In genomic region chr2:238657132-238658053, GRCh38 we compare ENCODE assay signal across 28 cellular contexts.
A peak's percentile ranks its signal among the peaks of the same experiment; 100 is the strongest.
DNase-seq lines count a peak whose midpoint lies in the region; ATAC-seq and TF ChIP-seq lines count a peak whose summit lies in the region.
"Had no signal": no experiment of that assay in that cellular context is flagged by ENCODE, and none has a peak within 500 bp of the region (broad histone marks: within the 10 kb centered on the region; RNA-seq: fewer than 3 reads in every experiment).

No MANE protein-coding gene starts in this region.

- in situ Hi-C loops in Panc1 (cut with HindIII; ENCODE audit: low pct_unique_long_range_greater_than_20kb, low sequenced_read_pairs) = no loop called here

- H3K27me3 ChIP-seq in Panc1 (ENCODE audit: control insufficient read depth, insufficient read depth, low read length) (no peaks in the 10 kb centered on the region), skeletal muscle tissue (ENCODE audit: control insufficient read depth in 3 of 3, insufficient read depth in 3 of 3, low read length in 3 of 3) (no peaks in the 10 kb centered on the region)
- no peaks in the 10 kb centered on the region for H3K27me3 ChIP-seq in CD8-positive, alpha-beta T cell (ENCODE audit: insufficient read depth, low read length)
- H3K27me3 ChIP-seq: adrenal gland; BLaER1 treated with 17β-estradiol and CSF1 and Interleukin-3, amounts not matched to agents 10 nM and 100 nM; gastroesophageal sphincter had no signal

- no peak for TF ChIP-seq CTCF in Panc1 (IDR thresholded peaks at IDR 0.05)
- no peak for TF ChIP-seq CTCF in CD8-positive, alpha-beta T cell (IDR thresholded peaks at IDR 0.05)

- peaks cover 6% of the 10 kb centered on the region for H3K27me3 Mint-ChIP-seq in activated CD4-positive, alpha-beta T cell treated with anti-CD3 and anti-CD28 coated beads, Interleukin-2, amount 10 ng/mL, durations not matched to agents 24 days and 14 days
- H3K27me3 Mint-ChIP-seq in CD8-positive, alpha-beta T cell (ENCODE audit: low read depth) = peaks cover 7% of the 10 kb centered on the region

- H3K4me3 ChIP-seq in Panc1 (ENCODE audit: low read depth in 2 of 2, low read length in 2 of 2) (no peak overlapping the region), skeletal muscle tissue (ENCODE audit: low read length in 3 of 3) (peak overlapping the region in 2 of 3 donors; percentile 9 to 22)
- no peak overlapping the region for H3K4me3 ChIP-seq in CD8-positive, alpha-beta T cell (ENCODE audit: low read depth, low read length)
- H3K4me3 ChIP-seq: adrenal gland; BLaER1 treated with 17β-estradiol and CSF1 and Interleukin-3, amounts not matched to agents 10 nM and 100 nM; gastroesophageal sphincter; GM12878; spleen had no signal

- no peak overlapping the region for H3K27ac Mint-ChIP-seq in activated CD4-positive, alpha-beta T cell treated with anti-CD3 and anti-CD28 coated beads, Interleukin-2, amount 10 ng/mL, durations not matched to agents 24 days and 14 days
- no peak overlapping the region for H3K27ac Mint-ChIP-seq in CD8-positive, alpha-beta T cell
- H3K27ac Mint-ChIP-seq: dendritic cell treated with granulocyte-macrophage colony-stimulating factor and Interleukin-4, amounts not matched to agents 40 ng/mL and 50 ng/mL, for 4 days; progenitor cell of endocrine pancreas had no signal

- H3K9ac ChIP-seq in skeletal muscle tissue (ENCODE audit: low read depth in 1 of 3, low read length in 3 of 3) = peak overlapping the region in 1 of 3 donors; percentile 8
- H3K9ac ChIP-seq: BLaER1 treated with 17β-estradiol and CSF1 and Interleukin-3, amounts not matched to agents 10 nM and 100 nM had no signal

- DNase-seq in activated CD4-positive, alpha-beta T cell treated with anti-CD3 and anti-CD28 coated beads, Interleukin-2, amount 10 ng/mL, durations not matched to agents 24 days and 14 days = peak; percentile 23
- DNase-seq in activated CD4-positive, alpha-beta T cell treated with anti-CD3 and anti-CD28 coated beads, Interleukin-2, amount 50 U/mL, for 4 hours = no peak
- DNase-seq in Panc1 (ENCODE audit: low read depth, low spot score) (no peak), iPS-NIHi11 (ENCODE audit: low spot score) (peak; percentile 53), T-helper 9 cell (no peak)
- DNase-seq in CD8-positive, alpha-beta T cell = no peak
- DNase-seq: 8988T; activated CD4-positive, alpha-beta T cell treated with anti-CD3 and anti-CD28 coated beads, Interleukin-2, amount 50 U/mL, for 1 hour; activated gamma-delta T cell treated with Interleukin-2 at 50 U/mL for 16 hours; activated T-cell treated with anti-CD3 and anti-CD28 coated beads for 4 hours; DMS 273 treated with DMSO at 0.1 percent for 48 hours; GDM1; KG1; left colon; midbrain; NCI-H146; NCI-H526; SHP77 treated with DMSO at 0.1 percent for 48 hours; spleen had no signal

- H3K9me3 ChIP-seq in Panc1 (ENCODE audit: control insufficient read depth, insufficient read depth, low read depth, low read length) (no peaks in the 10 kb centered on the region), skeletal muscle tissue (ENCODE audit: control insufficient read depth in 3 of 3, low read length in 3 of 3) (no peaks in the 10 kb centered on the region)
- H3K9me3 ChIP-seq in CD8-positive, alpha-beta T cell (ENCODE audit: low read length) = no peaks in the 10 kb centered on the region
- H3K9me3 ChIP-seq: adrenal gland had no signal

- H3K4me1 Mint-ChIP-seq in activated CD4-positive, alpha-beta T cell treated with anti-CD3 and anti-CD28 coated beads, Interleukin-2, amount 10 ng/mL, durations not matched to agents 24 days and 14 days = no peaks in the 10 kb centered on the region
- no peaks in the 10 kb centered on the region for H3K4me1 Mint-ChIP-seq in CD8-positive, alpha-beta T cell (ENCODE audit: low read depth)

- CTCF ChIA-PET in Panc1 (lab: Charles Lee) = interaction anchor here (0.6 kb wide), 1 partner anchor 15 kb away, joined by 12 read pairs; no protein-coding TSS in a partner anchor
- CTCF ChIA-PET in CD8-positive, alpha-beta T cell (lab: Charles Lee) = no interaction called here

- intact Hi-C loops in activated CD4-positive, alpha-beta T cell treated with anti-CD3 and anti-CD28 coated beads, Interleukin-2, amount 10 ng/mL, durations not matched to agents 24 days and 14 days (cut with micrococcal nuclease) = no loop called here
- intact Hi-C loops in Panc1 (cut with micrococcal nuclease; ENCODE audit: unreplicated experiment) = no loop called here
- intact Hi-C loops in CD8-positive, alpha-beta T cell (cut with DNase I, micrococcal nuclease) = no loop called here

- no peaks in the 10 kb centered on the region for H3K9me3 Mint-ChIP-seq in activated CD4-positive, alpha-beta T cell treated with anti-CD3 and anti-CD28 coated beads, Interleukin-2, amount 10 ng/mL, durations not matched to agents 24 days and 14 days
- H3K9me3 Mint-ChIP-seq in CD8-positive, alpha-beta T cell = peaks cover 2% of the 10 kb centered on the region
- H3K9me3 Mint-ChIP-seq: dendritic cell treated with granulocyte-macrophage colony-stimulating factor and Interleukin-4, amounts not matched to agents 40 ng/mL and 50 ng/mL, for 4 days had no signal

- H3K27ac ChIP-seq in Panc1 (ENCODE audit: low read length) (no peak overlapping the region), skeletal muscle tissue (ENCODE audit: low read depth, low read length) (peak overlapping the region; percentile 23)
- H3K27ac ChIP-seq in CD8-positive, alpha-beta T cell (ENCODE audit: low read depth, low read length) = no peak overlapping the region
- H3K27ac ChIP-seq: adrenal gland; BLaER1 treated with 17β-estradiol and CSF1 and Interleukin-3, amounts not matched to agents 10 nM and 100 nM; spleen had no signal

- ATAC-seq in Panc1 = peak; percentile 30; the same call in 1 of the 2 replicates
- no peak for ATAC-seq in HG02588 (IDR thresholded peaks at IDR 0.05; ENCODE audit: unreplicated experiment)
- ATAC-seq in CD8-positive, alpha-beta T cell = no peak
- ATAC-seq: gastroesophageal sphincter, GM12878, left colon had no signal

- no peaks in the 10 kb centered on the region for H3K36me3 Mint-ChIP-seq in activated CD4-positive, alpha-beta T cell treated with anti-CD3 and anti-CD28 coated beads, Interleukin-2, amount 10 ng/mL, durations not matched to agents 24 days and 14 days (ENCODE audit: low read depth)
- no peaks in the 10 kb centered on the region for H3K36me3 Mint-ChIP-seq in CD8-positive, alpha-beta T cell

- H3K4me3 Mint-ChIP-seq in activated CD4-positive, alpha-beta T cell treated with anti-CD3 and anti-CD28 coated beads, Interleukin-2, amount 10 ng/mL, durations not matched to agents 24 days and 14 days = no peak overlapping the region
- H3K4me3 Mint-ChIP-seq in CD8-positive, alpha-beta T cell = no peak overlapping the region
- H3K4me3 Mint-ChIP-seq: dendritic cell treated with granulocyte-macrophage colony-stimulating factor and Interleukin-4, amounts not matched to agents 40 ng/mL and 50 ng/mL, for 4 days; neural crest cell had no signal

- BruUV-seq in Panc1 (replicated peaks; lab: Mats Ljungman, UMichigan) = no TSS peak

- H3K36me3 ChIP-seq in Panc1 (ENCODE audit: control insufficient read depth, insufficient read depth, low read length) = no peaks in the 10 kb centered on the region
- no peaks in the 10 kb centered on the region for H3K36me3 ChIP-seq in skeletal muscle tissue (ENCODE audit: control insufficient read depth in 3 of 3, insufficient read depth in 3 of 3, low read length in 3 of 3)
- H3K36me3 ChIP-seq in CD8-positive, alpha-beta T cell (ENCODE audit: insufficient read depth, low read length) = no peaks in the 10 kb centered on the region
- H3K36me3 ChIP-seq: adrenal gland; BLaER1 treated with 17β-estradiol and CSF1 and Interleukin-3, amounts not matched to agents 10 nM and 100 nM; gastroesophageal sphincter; spleen had no signal

- H3K4me1 ChIP-seq in Panc1 (ENCODE audit: control insufficient read depth, insufficient read depth, low read length) (no peaks in the 10 kb centered on the region), skeletal muscle tissue (ENCODE audit: control insufficient read depth in 3 of 3, insufficient read depth in 3 of 3, low read length in 3 of 3) (peaks cover 12 to 26% (median 22%) of the 10 kb centered on the region in 3 donors)
- H3K4me1 ChIP-seq in CD8-positive, alpha-beta T cell (ENCODE audit: insufficient read depth, low read length) = no peaks in the 10 kb centered on the region
- H3K4me1 ChIP-seq: adrenal gland, spleen had no signal

- POLR2A ChIA-PET in Panc1 (lab: Charles Lee) = no interaction called here
- POLR2A ChIA-PET in CD8-positive, alpha-beta T cell (lab: Charles Lee) = no interaction called here

Comparison
In these comparisons a context has a peak if more than half of its experiments do, and no peak if none do; other contexts are left out.
1. DNase-seq: peak in activated CD4-positive, alpha-beta T cell treated with anti-CD3 and anti-CD28 coated beads, Interleukin-2, amount 10 ng/mL, durations not matched to agents 24 days and 14 days (single experiment) and iPS-NIHi11 (single experiment); none in activated CD4-positive, alpha-beta T cell treated with anti-CD3 and anti-CD28 coated beads, Interleukin-2, amount 50 U/mL, for 4 hours (0 of 2), Panc1 (single experiment), T-helper 9 cell (single experiment) and CD8-positive, alpha-beta T cell (0 of 7).
2. H3K4me3 ChIP-seq: peak in skeletal muscle tissue (2 of 3); none in Panc1 (0 of 2) and CD8-positive, alpha-beta T cell (single experiment).